4 cellular contexts compared by ENCODE assay signal in genomic region chr3:102630531-102630930, GRCh38.
"Had no signal": no experiment of that assay in that cellular context is flagged by ENCODE, and none has a peak within 500 bp of the region (broad histone marks: within the 10 kb centered on the region; RNA-seq: fewer than 3 reads in every experiment).

No MANE protein-coding gene starts in this region.

- H3K4me1 Mint-ChIP-seq: GM23338, H9 had no signal

- H3K27ac Mint-ChIP-seq: GM23338, H9 had no signal

- H3K4me3 ChIP-seq: GM23338 had no signal

- H3K4me3 Mint-ChIP-seq: GM23338, H9 had no signal

- DNase-seq: H9, HCEC 1CT, IMR-90 had no signal
